In the genomic region with DNA sequence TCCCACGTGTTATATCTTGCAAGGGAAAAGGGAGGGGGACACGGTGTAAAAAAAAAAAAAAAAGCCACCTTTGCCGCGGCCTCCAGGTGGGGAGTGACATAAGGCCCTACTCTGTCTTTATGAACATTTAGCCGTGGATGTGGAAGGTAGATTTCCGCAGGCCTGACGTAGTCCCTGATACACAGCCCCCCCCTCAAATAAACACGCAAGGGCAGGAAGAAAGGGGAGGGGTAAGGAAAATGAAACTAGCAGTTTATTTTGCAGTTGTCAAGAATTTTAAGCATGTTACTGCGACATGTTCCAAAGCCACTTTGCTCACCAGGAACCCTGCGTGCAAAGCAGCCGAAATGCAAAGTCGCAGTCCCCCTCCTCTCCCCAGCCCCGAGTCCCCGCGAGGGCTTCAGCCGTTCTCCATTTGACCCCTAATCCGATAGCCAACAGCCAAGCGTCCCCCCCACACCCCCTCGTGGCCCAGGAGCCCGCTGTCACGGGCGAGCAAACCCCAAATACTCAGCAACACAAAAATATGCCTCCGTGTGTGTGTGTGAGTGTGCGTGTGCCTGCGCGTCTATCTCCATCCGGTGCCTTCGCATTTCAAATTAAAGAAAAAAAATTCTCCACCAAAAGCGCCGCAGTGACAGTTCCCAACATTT, we compare ENCODE assay signal across 8 cellular contexts. TPM values are rescaled to one million over a fixed set of nuclear protein-coding genes. Genes with fewer than 3 reads are reported as not detected.
A peak's percentile ranks its signal among the peaks of the same experiment; 100 is the strongest.
DNase-seq lines count a peak whose midpoint lies in the region; ATAC-seq and TF ChIP-seq lines count a peak whose summit lies in the region.

No MANE protein-coding gene starts in this region.

- peaks cover 61% of the 10 kb centered on the region for H3K79me2 ChIP-seq in OCI-LY3 (ENCODE audit: low read length)

- peak overlapping the region; percentile 69 for H3K27ac ChIP-seq in OCI-LY3 (ENCODE audit: low read length)

- H3K36me3 ChIP-seq in OCI-LY3 (replicated peaks; ENCODE audit: low read depth, low read length) (peaks cover 52% of the 10 kb centered on the region), mucosa of stomach (ENCODE audit: control insufficient read depth, insufficient read depth, low read length) (no peaks in the 10 kb centered on the region)

- no peak overlapping the region for H2AFZ ChIP-seq in OCI-LY3 (ENCODE audit: low read depth, low read length)

- in situ Hi-C loops in Caki2 (cut with HindIII; ENCODE audit: low pct_unique_long_range_greater_than_20kb, low sequenced_read_pairs): no loop called here

- peaks cover 18% of the 10 kb centered on the region for H3K4me1 ChIP-seq in OCI-LY3 (ENCODE audit: low read length)
- peaks cover 69% of the 10 kb centered on the region for H3K4me1 ChIP-seq in mucosa of stomach (ENCODE audit: control insufficient read depth, insufficient read depth, low read length)

- H4K20me1 ChIP-seq in OCI-LY3 (ENCODE audit: insufficient read depth, low read length): peaks cover 56% of the 10 kb centered on the region

- H3K27me3 ChIP-seq in OCI-LY3 (ENCODE audit: low read depth, low read length) (no peaks in the 10 kb centered on the region), mucosa of stomach (ENCODE audit: control insufficient read depth, insufficient read depth, low read length) (peaks cover 32% of the 10 kb centered on the region)

- H3K4me2 ChIP-seq in OCI-LY3 (ENCODE audit: low read length): peak overlapping the region; percentile 93

- no peaks in the 10 kb centered on the region for H3K9me3 ChIP-seq in OCI-LY3 (ENCODE audit: insufficient read depth, low read length)
- no peaks in the 10 kb centered on the region for H3K9me3 ChIP-seq in mucosa of stomach (ENCODE audit: control insufficient read depth, low read length)

- DNase-seq in Caki2 (ENCODE audit: low read depth) (peak; percentile 30), NCI-H1092 treated with DMSO at 0.1 percent for 48 hours (lab: John Stamatoyannopoulos, UW) (no peak), T1000 (lab: John Stamatoyannopoulos, UW) (no peak)
- DNase-seq in central memory CD4-positive, alpha-beta T cell: peak; percentile 33
- DNase-seq in stimulated activated CD4-positive, alpha-beta T cell treated with anti-CD3 and anti-CD28 coated beads, Interleukin-2, amount 100 ng/mL, for 24 hours: no peak

- H3K9ac ChIP-seq in OCI-LY3 (ENCODE audit: low read length): peak overlapping the region; percentile 78
- peak overlapping the region; percentile 90 for H3K9ac ChIP-seq in mucosa of stomach (ENCODE audit: low read length)

- H3K4me3 ChIP-seq in OCI-LY3 (ENCODE audit: low read length): peak overlapping the region; percentile 99
- H3K4me3 ChIP-seq in mucosa of stomach (ENCODE audit: low read length): peak overlapping the region; percentile 78

- TF ChIP-seq CTCF in OCI-LY3 (IDR thresholded peaks at IDR 0.05; ENCODE audit: low read depth, low read length): no peak

- ATAC-seq in GM21390 (IDR thresholded peaks at IDR 0.05; ENCODE audit: unreplicated experiment): no peak

RNA-seq across cellular contexts. Expression of gene CBX4, which starts 1.2 kb away (rescaled TPM):
- total RNA-seq in Caki2 (2014; rRNA removed; shearing (Covaris generic); ENCODE audit: low replicate concordance): 15.0 and 21.6 TPM in 2 replicates

RNA-seq across cellular contexts. Expression of gene CBX8, which starts 41.1 kb away (rescaled TPM):
- 19.8 and 22.8 TPM in 2 replicates for total RNA-seq in Caki2 (2014; rRNA removed; shearing (Covaris generic); ENCODE audit: low replicate concordance)

Comparison
In these comparisons a context has a peak if more than half of its experiments do, and no peak if none do; other contexts are left out.
1. DNase-seq: peak in Caki2 (single experiment) and central memory CD4-positive, alpha-beta T cell (single experiment); none in NCI-H1092 treated with DMSO at 0.1 percent for 48 hours (single experiment), stimulated activated CD4-positive, alpha-beta T cell treated with anti-CD3 and anti-CD28 coated beads, Interleukin-2, amount 100 ng/mL, for 24 hours (0 of 2) and T1000 (single experiment).